Comparison of ENCODE assay signal across 8 cellular contexts in genomic region chr1:1892079-1892762, GRCh38. TPM values are rescaled to one million over a fixed set of nuclear protein-coding genes. Genes with fewer than 3 reads are reported as not detected.
DNase-seq lines count a peak whose midpoint lies in the region; ATAC-seq and TF ChIP-seq lines count a peak whose summit lies in the region.

No MANE protein-coding gene starts in this region.

- POLR2A ChIA-PET in CD8-positive, alpha-beta memory T cell (lab: Charles Lee) = interaction anchor here (1.2 to 1.6 kb wide), 4 partner anchors 13 to 517 kb away, joined by 3 to 12 read pairs (median 6); no protein-coding TSS in a partner anchor
- POLR2A ChIA-PET in RWPE1 (lab: Yijun Ruan, JAX; ENCODE audit: low non-redundant PET) = interaction anchor here (1.1 kb wide), 1 partner anchor 15 kb away, joined by 3 read pairs; no protein-coding TSS in a partner anchor

- peaks cover 0 to 13% (median 0%) of the 10 kb centered on the region in 3 donors for H3K36me3 Mint-ChIP-seq in CD8-positive, alpha-beta memory T cell
- H3K36me3 Mint-ChIP-seq in endodermal cell (ENCODE audit: low read depth) = peaks cover 8% of the 10 kb centered on the region

- CTCF ChIA-PET in CD8-positive, alpha-beta memory T cell (lab: Charles Lee) = interaction anchor here (1.5 to 1.6 kb wide), 3 partner anchors 9 to 17 kb away, joined by 6 to 9 read pairs (median 6); no protein-coding TSS in a partner anchor
- CTCF ChIA-PET in RWPE1 (lab: Yijun Ruan, JAX) = interaction anchor here (0.5 to 1.3 kb wide), 2 partner anchors 16 to 113 kb away, joined by 3 to 5 read pairs; no protein-coding TSS in a partner anchor

- peaks cover 42 to 61% (median 48%) of the 10 kb centered on the region in 3 donors for H3K4me1 Mint-ChIP-seq in CD8-positive, alpha-beta memory T cell
- peaks cover 32% of the 10 kb centered on the region for H3K4me1 Mint-ChIP-seq in endodermal cell

- WGBS in endodermal cell (ENCODE audit: insufficient coverage in 1 of 2, insufficient read length in 1 of 2), 2 experiments = 93% methylated on average over 11 to 21 of the region's 21 CpGs

- peaks cover 5 to 9% of the 10 kb centered on the region in 2 donors for H3K27me3 Mint-ChIP-seq in CD8-positive, alpha-beta memory T cell
- H3K27me3 Mint-ChIP-seq in endodermal cell (ENCODE audit: insufficient read depth) = peaks cover 2% of the 10 kb centered on the region

- TF ChIP-seq CTCF in RWPE1 (conservative IDR thresholded peaks at IDR 0.05; ENCODE audit: low read depth) (no peak), endodermal cell (conservative IDR thresholded peaks at IDR 0.05) (no peak), neutrophil (IDR thresholded peaks at IDR 0.05) (no peak)

- H3K9me3 Mint-ChIP-seq in CD8-positive, alpha-beta memory T cell = no peaks in the 10 kb centered on the region
- no peaks in the 10 kb centered on the region for H3K9me3 Mint-ChIP-seq in endodermal cell

- peak overlapping the region; percentile 78 for H3K27ac ChIP-seq in CD8-positive, alpha-beta memory T cell (ENCODE audit: low read depth, low read length)
- H3K27ac ChIP-seq in RWPE1 (peak overlapping the region; percentile 93), endodermal cell (ENCODE audit: low read depth, low read length) (no peak overlapping the region), neutrophil (peak overlapping the region; percentile 98)

- no peaks in the 10 kb centered on the region for H3K36me3 ChIP-seq in CD8-positive, alpha-beta memory T cell (ENCODE audit: insufficient read depth, low read length)
- H3K36me3 ChIP-seq in endodermal cell (ENCODE audit: control insufficient read depth, insufficient read depth, low read length) (peaks cover 10% of the 10 kb centered on the region), neutrophil (no peaks in the 10 kb centered on the region)

- H3K4me3 ChIP-seq in CD8-positive, alpha-beta memory T cell (ENCODE audit: low read length) = peak overlapping the region; percentile 63
- H3K4me3 ChIP-seq in endodermal cell (ENCODE audit: low read length) (peak overlapping the region; percentile 76), neutrophil (ENCODE audit: low read depth in 1 of 2, low read length in 1 of 2) (peak overlapping the region; percentile 54 to 79)

- ATAC-seq in GM21367 (IDR thresholded peaks at IDR 0.05; ENCODE audit: unreplicated experiment) = no peak
- no peak for ATAC-seq in GM21515 (IDR thresholded peaks at IDR 0.05; ENCODE audit: unreplicated experiment)

- peak overlapping the region; percentile 92 to 99 (median 96) for H3K27ac Mint-ChIP-seq in CD8-positive, alpha-beta memory T cell
- H3K27ac Mint-ChIP-seq in endodermal cell = no peak overlapping the region

- peak in 2 of 5 donors; percentile 20 to 45 for DNase-seq in CD8-positive, alpha-beta memory T cell
- DNase-seq in RWPE1 (ENCODE audit: low spot score) (peak; percentile 30), endodermal cell (no peak), NCI-H1048 (lab: John Stamatoyannopoulos, UW) (no peak), GOT3 (lab: John Stamatoyannopoulos, UW) (no peak)

- no peak overlapping the region for H3K9ac ChIP-seq in endodermal cell (ENCODE audit: extremely low read depth, low read length, poor library complexity, severe bottlenecking)

- no peaks in the 10 kb centered on the region for H3K9me3 ChIP-seq in CD8-positive, alpha-beta memory T cell (ENCODE audit: low read length)
- H3K9me3 ChIP-seq in endodermal cell (ENCODE audit: control insufficient read depth, low read length) (no peaks in the 10 kb centered on the region), neutrophil (no peaks in the 10 kb centered on the region)

- peaks cover 51% of the 10 kb centered on the region for H3K4me1 ChIP-seq in CD8-positive, alpha-beta memory T cell (ENCODE audit: insufficient read depth, low read length)
- H3K4me1 ChIP-seq in endodermal cell (ENCODE audit: control insufficient read depth, insufficient read depth, low read length) (peaks cover 9% of the 10 kb centered on the region), neutrophil (ENCODE audit: control insufficient read depth in 1 of 2, insufficient read depth in 1 of 2, low read depth in 1 of 2, low read length in 1 of 2) (peaks cover 28 to 37% of the 10 kb centered on the region in 2 experiments)

- H3K4me3 Mint-ChIP-seq in CD8-positive, alpha-beta memory T cell = peak overlapping the region; percentile 79 to 95 (median 91)
- H3K4me3 Mint-ChIP-seq in endodermal cell = peak overlapping the region; percentile 79

- H3K27me3 ChIP-seq in CD8-positive, alpha-beta memory T cell (ENCODE audit: insufficient read depth, low read length, poor library complexity, severe bottlenecking) = no peaks in the 10 kb centered on the region
- H3K27me3 ChIP-seq in endodermal cell (ENCODE audit: control insufficient read depth, insufficient read depth, low read length, poor library complexity, severe bottlenecking) (no peaks in the 10 kb centered on the region), neutrophil (peaks cover 34% of the 10 kb centered on the region)

RNA-seq across cellular contexts. Expression of gene GNB1, which starts 1.3 kb away (rescaled TPM):
- total RNA-seq in CD8-positive, alpha-beta memory T cell = 100 to 1,000 TPM; 436 to 470 TPM
- polyA plus RNA-seq in CD8-positive, alpha-beta memory T cell = 114 TPM
- 100 to 1,000 TPM; 369 to 371 TPM for total RNA-seq in endodermal cell
- polyA plus RNA-seq in endodermal cell (2013, experiment 1 of 2) = 346 TPM
- 334 TPM for polyA plus RNA-seq in endodermal cell (2013, experiment 2 of 2)

RNA-seq across cellular contexts. Expression of gene CALML6, which starts 22.8 kb away (rescaled TPM):
- total RNA-seq in CD8-positive, alpha-beta memory T cell = under 1 TPM; 0.46 to 0.78 TPM
- polyA plus RNA-seq in CD8-positive, alpha-beta memory T cell = not detected
- total RNA-seq in endodermal cell = 1 to 10 TPM in 1 of 2 donors, under 1 TPM in 1; 0.89 to 1.4 TPM
- polyA plus RNA-seq in endodermal cell (2013, experiment 1 of 2) = 0.32 TPM
- not detected for polyA plus RNA-seq in endodermal cell (2013, experiment 2 of 2)

RNA-seq across cellular contexts. Expression of gene TMEM52, which starts 26.9 kb away (rescaled TPM):
- 1 to 10 TPM in 1 of 2 experiments, under 1 TPM in 1; 0.94 to 1.4 TPM for total RNA-seq in CD8-positive, alpha-beta memory T cell
- polyA plus RNA-seq in CD8-positive, alpha-beta memory T cell = 0.32 TPM
- total RNA-seq in endodermal cell = 1 to 10 TPM; 6.0 to 6.3 TPM
- polyA plus RNA-seq in endodermal cell (2013, experiment 1 of 2) = 5.5 TPM
- 6.3 TPM for polyA plus RNA-seq in endodermal cell (2013, experiment 2 of 2)
